ENCODE assay signal across 9 cellular contexts in the genomic region with DNA sequence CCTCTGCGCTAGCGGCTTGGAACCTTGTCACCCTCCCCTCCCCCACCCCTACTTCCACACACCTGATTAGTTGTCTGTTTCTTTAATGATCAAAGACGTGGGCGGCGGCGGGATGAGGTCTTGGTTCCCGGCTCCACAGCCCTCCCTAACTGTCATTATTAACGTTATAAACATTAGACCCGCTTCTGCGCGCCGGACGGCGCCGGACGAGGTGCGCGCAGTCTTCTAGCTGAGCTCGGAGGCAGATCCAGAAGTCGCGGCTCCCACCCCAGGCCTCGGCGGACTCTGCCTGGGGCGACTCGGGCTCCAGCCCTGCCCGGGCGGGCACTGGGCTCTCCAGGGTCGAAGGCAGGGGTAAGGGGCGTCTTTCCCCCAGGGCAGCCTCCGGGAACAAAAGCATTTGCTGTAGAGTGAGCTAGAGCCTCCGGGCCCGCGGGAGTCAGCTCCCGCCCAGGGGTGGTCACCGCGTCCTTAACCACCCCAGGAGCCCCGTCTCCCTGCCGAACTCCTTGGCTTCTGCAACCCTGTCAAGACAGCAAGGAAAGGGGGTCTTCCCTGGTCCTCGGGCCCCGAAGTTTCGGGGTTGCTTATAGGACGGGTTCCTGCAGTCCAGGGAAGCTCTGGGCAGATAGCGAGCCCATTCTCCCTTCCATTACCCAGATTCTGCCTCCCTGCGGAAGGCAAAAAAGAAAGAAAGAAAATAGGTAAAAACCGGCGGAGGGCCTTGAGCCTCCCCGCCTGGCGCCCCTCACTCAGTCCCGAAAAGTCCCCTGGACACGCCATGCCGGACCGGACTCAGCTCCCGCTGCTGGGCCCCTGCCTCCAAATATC. TPM values are rescaled to one million over a fixed set of nuclear protein-coding genes. Genes with fewer than 3 reads are reported as not detected.
DNase-seq lines count a peak whose midpoint lies in the region; ATAC-seq and TF ChIP-seq lines count a peak whose summit lies in the region.
"Had no signal": no experiment of that assay in that cellular context is flagged by ENCODE, and none has a peak within 500 bp of the region (broad histone marks: within the 10 kb centered on the region; RNA-seq: fewer than 3 reads in every experiment).

No MANE protein-coding gene starts in this region.

- H3K9me3 ChIP-seq in breast epithelium: peaks cover 8 to 9% of the 10 kb centered on the region in 2 donors
- H3K9me3 ChIP-seq in lower lobe of right lung: no peaks in the 10 kb centered on the region
- H3K9me3 ChIP-seq in aorta (ENCODE audit: control insufficient read depth, low read length): peaks cover 3% of the 10 kb centered on the region

- no peaks in the 10 kb centered on the region for H3K36me3 ChIP-seq in breast epithelium
- no peaks in the 10 kb centered on the region for H3K36me3 ChIP-seq in lower lobe of right lung
- H3K36me3 ChIP-seq in aorta (ENCODE audit: control insufficient read depth in 1 of 2, insufficient read depth in 2 of 2, low read length in 1 of 2): no peaks in the 10 kb centered on the region

- ATAC-seq in Right ventricle myocardium inferior: peak; percentile 27
- peak; percentile 19 to 21 for ATAC-seq in lower lobe of right lung
- ATAC-seq in aorta (ENCODE audit: low FRiP score): peak; percentile 63

- TF ChIP-seq CTCF in breast epithelium (IDR thresholded peaks at IDR 0.05): no peak
- no peak for TF ChIP-seq CTCF in lower lobe of right lung (IDR thresholded peaks at IDR 0.05)

- H3K27ac ChIP-seq in breast epithelium: peak overlapping the region in 1 of 2 donors; percentile 33
- H3K27ac ChIP-seq in lower lobe of right lung: no peak overlapping the region
- no peak overlapping the region for H3K27ac ChIP-seq in aorta (ENCODE audit: low read depth in 1 of 2, low read length in 2 of 2)

- peaks cover 7 to 16% of the 10 kb centered on the region in 2 donors for H3K4me1 ChIP-seq in breast epithelium
- H3K4me1 ChIP-seq in lower lobe of right lung: peaks cover 35% of the 10 kb centered on the region
- H3K4me1 ChIP-seq in aorta (ENCODE audit: control insufficient read depth in 1 of 2, insufficient read depth in 2 of 2, low read length in 2 of 2): no peaks in the 10 kb centered on the region

- DNase-seq in Right ventricle myocardium inferior (ENCODE audit: missing footprints): no peak
- no peak for DNase-seq in cardiac septum (ENCODE audit: low spot score)
- no peak for DNase-seq in breast epithelium (ENCODE audit: low spot score in 2 of 2)
- no peak for DNase-seq in lower lobe of right lung
- no peak for DNase-seq in aorta
- no peak for DNase-seq in cortex of kidney (lab: John Stamatoyannopoulos, UW)
- no peak for DNase-seq in middle frontal gyrus (ENCODE audit: extremely low spot score, low spot score)
- no peak for DNase-seq in NCI-H1436 treated with DMSO at 0.1 percent for 48 hours (lab: John Stamatoyannopoulos, UW)

- 26 to 28% methylated on average over 53 of the region's 53 CpGs for WGBS in aorta, 2 donors

- H3K27me3 ChIP-seq in breast epithelium (peaks cover 3 to 56% of the 10 kb centered on the region in 2 donors), lower lobe of right lung (ENCODE audit: low read depth) (peaks cover 79% of the 10 kb centered on the region), aorta (ENCODE audit: control insufficient read depth in 1 of 2, insufficient read depth in 2 of 2, low read length in 1 of 2) (peaks cover 0 to 4% of the 10 kb centered on the region in 2 donors)

- no peak for TF ChIP-seq POLR2A in breast epithelium (IDR thresholded peaks at IDR 0.05)

- peak overlapping the region; percentile 31 to 66 (median 45) for H3K4me3 ChIP-seq in breast epithelium
- peak overlapping the region; percentile 46 for H3K4me3 ChIP-seq in lower lobe of right lung
- no peak overlapping the region for H3K4me3 ChIP-seq in aorta (ENCODE audit: low read length in 2 of 2)

- intact Hi-C loops in Right ventricle myocardium inferior (cut with DNase I) (loop anchor here (1.0 kb wide), 2 partner anchors 175 to 194 kb away; no protein-coding TSS in a partner anchor), cardiac septum (cut with DNase I) (loop anchor here (2.0 to 5.0 kb wide), 4 partner anchors 76 to 194 kb away; no protein-coding TSS in a partner anchor), breast epithelium (cut with DNase I; ENCODE audit: low total_unique reads) (loop anchor here (5.0 kb wide), 2 partner anchors 114 to 174 kb away; no protein-coding TSS in a partner anchor), lower lobe of right lung (cut with DNase I) (loop anchor here (5.0 kb wide), 1 partner anchor 179 kb away; no protein-coding TSS in a partner anchor), aorta (cut with DNase I) (loop anchor here (1.0 to 5.0 kb wide), 7 partner anchors 71 to 194 kb away; no protein-coding TSS in a partner anchor)

RNA-seq across cellular contexts. Expression of gene ISLR2, which starts 2.2 kb away (rescaled TPM):
- 1.3 TPM for total RNA-seq in Right ventricle myocardium inferior
- 4.1 TPM for total RNA-seq in cardiac septum
- total RNA-seq in breast epithelium: under 1 TPM in 2 of 3 donors, not detected in 1; 0.48 to 0.88 TPM
- total RNA-seq in lower lobe of right lung: 1.2 TPM
- 1 to 10 TPM in 1 of 2 donors, under 1 TPM in 1; 0.81 to 1.2 TPM for total RNA-seq in aorta
- 1 to 10 TPM in 1 of 2 donors, under 1 TPM in 1; 0.13 to 1.5 TPM for polyA plus RNA-seq in aorta
- total RNA-seq: T-helper 1 cell treated with Interleukin-12 subunit alpha and Interleukin-12 subunit beta and Interleukin-4 antibody, amounts not matched to agents 30 ng/mL and 1 ng/mL, for 36 hours had no signal

RNA-seq across cellular contexts. Expression of gene ISLR, which starts 45.3 kb away (rescaled TPM):
- 13.8 TPM for total RNA-seq in Right ventricle myocardium inferior
- total RNA-seq in cardiac septum: 16.2 TPM
- 10 to 100 TPM; 49.2 to 88.0 (median 71.8) TPM for total RNA-seq in breast epithelium
- total RNA-seq in lower lobe of right lung: 24.0 TPM
- 100 to 1,000 TPM in 1 of 2 donors, 10 to 100 TPM in 1; 62.2 to 102 TPM for total RNA-seq in aorta
- polyA plus RNA-seq in aorta: 100 to 1,000 TPM in 1 of 2 donors, 10 to 100 TPM in 1; 24.8 to 111 TPM
- total RNA-seq: T-helper 1 cell treated with Interleukin-12 subunit alpha and Interleukin-12 subunit beta and Interleukin-4 antibody, amounts not matched to agents 30 ng/mL and 1 ng/mL, for 36 hours had no signal

RNA-seq across cellular contexts. Expression of gene GOLGA6A, which starts 45.8 kb away (rescaled TPM):
- total RNA-seq in Right ventricle myocardium inferior (not detected), cardiac septum (not detected), breast epithelium (1 to 10 TPM in 1 of 3 donors, not detected in 2; 1.0 TPM), lower lobe of right lung (not detected), aorta (not detected)
- polyA plus RNA-seq in aorta: not detected

Comparison
In these comparisons a context has a peak if more than half of its experiments do, and no peak if none do; other contexts are left out.
1. H3K4me3 ChIP-seq: peak in breast epithelium (3 of 3) and lower lobe of right lung (single experiment); none in aorta (0 of 2).
2. Peak in every context shown above with its lines, with median percentiles within 50 percentile points of each other: ATAC-seq.